12 cellular contexts compared by ENCODE assay signal in genomic region chr1:176017722-176018121, GRCh38.
"Had no signal": no experiment of that assay in that cellular context is flagged by ENCODE, and none has a peak within 500 bp of the region (broad histone marks: within the 10 kb centered on the region; RNA-seq: fewer than 3 reads in every experiment).

No MANE protein-coding gene starts in this region.

- H3K4me3 Mint-ChIP-seq: activated T-helper 17 cell treated with anti-CD3 and anti-CD28 coated beads, Interleukin-2, amount 50 U/mL, for 72 hours; effector memory CD8-positive, alpha-beta T cell; nephron had no signal

- H3K4me3 ChIP-seq: transverse colon, vagina had no signal

- H3K4me1 ChIP-seq: foreskin keratinocyte, transverse colon, vagina had no signal

- ATAC-seq: activated CD4-positive, CD25-positive, alpha-beta regulatory T cell treated with anti-CD3 and anti-CD28 coated beads, Interleukin-2, amount 50 U/mL, for 24 hours; activated T-helper 17 cell treated with anti-CD3 and anti-CD28 coated beads, Interleukin-2, amount 50 U/mL, for 72 hours; effector memory CD8-positive, alpha-beta T cell; foreskin keratinocyte had no signal

- H3K27ac Mint-ChIP-seq: activated T-helper 17 cell treated with anti-CD3 and anti-CD28 coated beads, Interleukin-2, amount 50 U/mL, for 72 hours; effector memory CD8-positive, alpha-beta T cell; nephron had no signal

- H3K27ac ChIP-seq: foreskin keratinocyte, transverse colon, vagina had no signal

- H3K27me3 ChIP-seq: foreskin keratinocyte, transverse colon, vagina had no signal

- DNase-seq: activated naive CD4-positive, alpha-beta T cell treated with anti-CD3 and anti-CD28 coated beads, Interleukin-2, amount 50 U/mL, for 16 hours; dermis blood vessel endothelial cell; effector memory CD8-positive, alpha-beta T cell; foreskin keratinocyte; nucleus accumbens; posterior cingulate gyrus; stimulated activated naive CD4-positive, alpha-beta T cell; transverse colon had no signal

- H3K27me3 Mint-ChIP-seq: activated T-helper 17 cell treated with anti-CD3 and anti-CD28 coated beads, Interleukin-2, amount 50 U/mL, for 72 hours; effector memory CD8-positive, alpha-beta T cell had no signal

- H3K4me1 Mint-ChIP-seq: activated T-helper 17 cell treated with anti-CD3 and anti-CD28 coated beads, Interleukin-2, amount 50 U/mL, for 72 hours; nephron had no signal

- H3K9me3 ChIP-seq: transverse colon, vagina had no signal

- H3K9me3 Mint-ChIP-seq: activated T-helper 17 cell treated with anti-CD3 and anti-CD28 coated beads, Interleukin-2, amount 50 U/mL, for 72 hours; effector memory CD8-positive, alpha-beta T cell; nephron had no signal
